17 cellular contexts compared by ENCODE assay signal in the genomic region with DNA sequence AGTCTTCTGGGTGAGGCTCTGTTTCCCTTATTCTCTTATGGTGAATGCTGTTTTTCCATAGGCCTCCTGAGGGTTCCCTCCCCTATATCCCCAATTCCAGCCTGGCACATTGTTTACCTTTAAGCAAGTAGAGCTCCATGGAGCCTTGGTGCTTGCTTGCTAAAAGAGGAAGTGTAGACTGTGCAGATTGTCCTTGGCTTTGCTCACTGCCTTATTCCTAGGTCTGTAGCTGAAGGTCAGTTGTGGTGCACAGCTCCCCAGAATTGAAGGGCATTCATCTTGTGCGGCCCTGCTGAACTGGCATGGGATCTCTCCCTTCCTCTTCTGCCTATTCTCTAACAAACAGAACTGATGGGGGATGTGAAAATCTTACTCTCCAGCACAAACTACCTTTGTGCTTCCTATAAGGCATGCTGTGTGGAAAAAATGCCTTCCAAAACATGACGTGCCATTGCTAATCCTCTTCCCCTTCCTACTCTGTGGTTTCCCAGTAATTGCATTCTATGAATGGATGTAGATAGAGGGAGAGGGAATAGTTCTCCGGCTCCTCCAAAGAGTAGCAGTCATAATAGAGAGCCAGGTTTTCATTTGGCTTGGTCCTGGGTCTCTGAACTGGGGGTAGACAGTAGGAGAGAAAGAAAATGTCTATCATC. TPM values are rescaled to one million over a fixed set of nuclear protein-coding genes. Genes with fewer than 3 reads are reported as not detected.
DNase-seq lines count a peak whose midpoint lies in the region; ATAC-seq and TF ChIP-seq lines count a peak whose summit lies in the region.
"Had no signal": no experiment of that assay in that cellular context is flagged by ENCODE, and none has a peak within 500 bp of the region (broad histone marks: within the 10 kb centered on the region; RNA-seq: fewer than 3 reads in every experiment).

No MANE protein-coding gene starts in this region.

- H3K27me3 ChIP-seq in gastroesophageal sphincter: no peaks in the 10 kb centered on the region
- H3K27me3 ChIP-seq in thoracic aorta (replicated peaks; ENCODE audit: insufficient read depth): no peaks in the 10 kb centered on the region

- H3K36me3 Mint-ChIP-seq in activated CD4-positive, alpha-beta T cell treated with anti-CD3 and anti-CD28 coated beads for 36 hours (ENCODE audit: low read depth): peaks cover 5% of the 10 kb centered on the region
- peaks cover 11% of the 10 kb centered on the region for H3K36me3 Mint-ChIP-seq in T-cell

- H3K9me3 Mint-ChIP-seq in activated CD4-positive, alpha-beta T cell treated with anti-CD3 and anti-CD28 coated beads for 36 hours (ENCODE audit: low read depth): peaks cover 5% of the 10 kb centered on the region
- no peaks in the 10 kb centered on the region for H3K9me3 Mint-ChIP-seq in T-cell

- 67% methylated on average over 3 of the region's 3 CpGs; no CpG with 5 or more reads in 1 of the 2 donors for WGBS in gastroesophageal sphincter (ENCODE audit: low coverage in 1 of 2), 2 donors

- TF ChIP-seq POLR2A in gastroesophageal sphincter (IDR thresholded peaks at IDR 0.05): no peak

- POLR2A ChIA-PET in activated CD4-positive, alpha-beta T cell treated with anti-CD3 and anti-CD28 coated beads for 36 hours (lab: Charles Lee): no interaction called here
- POLR2A ChIA-PET in T-cell (lab: Charles Lee): interaction anchor here in 1 of 2 donors (0.5 kb wide), 1 partner anchor 68 kb away, joined by 6 read pairs; no protein-coding TSS in a partner anchor

- H3K27ac Mint-ChIP-seq in activated CD4-positive, alpha-beta T cell treated with anti-CD3 and anti-CD28 coated beads for 36 hours: peak overlapping the region; percentile 25
- H3K27ac Mint-ChIP-seq in T-cell: peak overlapping the region; percentile 5 to 45

- TF ChIP-seq EP300 in gastroesophageal sphincter (IDR thresholded peaks at IDR 0.05): no peak

- H3K4me1 Mint-ChIP-seq in activated CD4-positive, alpha-beta T cell treated with anti-CD3 and anti-CD28 coated beads for 36 hours: peaks cover 54% of the 10 kb centered on the region
- peaks cover 42 to 53% (median 47%) of the 10 kb centered on the region in 3 donors for H3K4me1 Mint-ChIP-seq in T-cell

- H3K36me3 ChIP-seq in gastroesophageal sphincter (no peaks in the 10 kb centered on the region), thoracic aorta (no peaks in the 10 kb centered on the region)
- H3K36me3 ChIP-seq: HAP-1 had no signal

- H3K27ac ChIP-seq in gastroesophageal sphincter (peak overlapping the region in 3 of 4 donors; percentile 11 to 86 (median 85)), thoracic aorta (peak overlapping the region; percentile 90 to 91)

- intact Hi-C loops in activated CD4-positive, alpha-beta T cell treated with anti-CD3 and anti-CD28 coated beads for 36 hours (cut with DNase I, micrococcal nuclease): loop anchor here (5.0 to 10.0 kb wide), 2 partner anchors 242 to 500 kb away; no protein-coding TSS in a partner anchor

- no peak for DNase-seq in activated CD4-positive, alpha-beta T cell treated with anti-CD3 and anti-CD28 coated beads for 36 hours
- no peak for DNase-seq in activated CD4-positive, alpha-beta T cell treated with anti-CD3 and anti-CD28 coated beads, Interleukin-2, amount 50 U/mL, for 1 hour
- DNase-seq in T-cell (no peak), thoracic aorta (ENCODE audit: low spot score) (no peak), AG08395 (ENCODE audit: low spot score) (no peak), NCI-H774 (lab: John Stamatoyannopoulos, UW) (no peak), occipital lobe (lab: John Stamatoyannopoulos, UW) (no peak)
- DNase-seq: activated CD8-positive, alpha-beta memory T cell treated with anti-CD3 and anti-CD28 coated beads for 24 hours; activated gamma-delta T cell; hippocampal formation; MM.1S; NCI-H446; T1000 had no signal

- ATAC-seq in activated CD4-positive, alpha-beta T cell treated with anti-CD3 and anti-CD28 coated beads for 36 hours: no peak
- no peak for ATAC-seq in T-cell (replicated peaks in 1 of 4)
- ATAC-seq in gastroesophageal sphincter: no peak
- ATAC-seq in thoracic aorta (ENCODE audit: insufficient number of reproducible peaks, low FRiP score, low read depth): no peak

- no peak overlapping the region for H3K4me3 Mint-ChIP-seq in activated CD4-positive, alpha-beta T cell treated with anti-CD3 and anti-CD28 coated beads for 36 hours
- H3K4me3 Mint-ChIP-seq in T-cell: no peak overlapping the region

- TF ChIP-seq CTCF in gastroesophageal sphincter (IDR thresholded peaks at IDR 0.05) (no peak), thoracic aorta (IDR thresholded peaks at IDR 0.05) (no peak)

- H3K9me3 ChIP-seq in gastroesophageal sphincter: no peaks in the 10 kb centered on the region
- H3K9me3 ChIP-seq in thoracic aorta: no peaks in the 10 kb centered on the region
- H3K9me3 ChIP-seq: HAP-1 had no signal

- H3K27me3 Mint-ChIP-seq in activated CD4-positive, alpha-beta T cell treated with anti-CD3 and anti-CD28 coated beads for 36 hours: no peaks in the 10 kb centered on the region
- H3K27me3 Mint-ChIP-seq in T-cell: no peaks in the 10 kb centered on the region

- H3K4me3 ChIP-seq in gastroesophageal sphincter (no peak overlapping the region), thoracic aorta (no peak overlapping the region)
- H3K4me3 ChIP-seq: HAP-1 had no signal

- H3K4me1 ChIP-seq in gastroesophageal sphincter: peaks cover 3 to 64% (median 4%) of the 10 kb centered on the region in 3 donors
- peaks cover 24 to 74% of the 10 kb centered on the region in 2 donors for H3K4me1 ChIP-seq in thoracic aorta (ENCODE audit: control insufficient read depth in 1 of 2, low read depth in 2 of 2)

- CTCF ChIA-PET in activated CD4-positive, alpha-beta T cell treated with anti-CD3 and anti-CD28 coated beads for 36 hours (lab: Charles Lee): interaction anchor here (1.1 to 1.8 kb wide), 3 partner anchors 10 to 260 kb away, joined by 3 to 17 read pairs (median 6); no protein-coding TSS in a partner anchor
- CTCF ChIA-PET in T-cell (lab: Charles Lee): interaction anchor here (0.5 to 1.5 kb wide), 6 partner anchors 14 to 294 kb away, joined by 3 to 4 read pairs (median 3); no protein-coding TSS in a partner anchor

RNA-seq across cellular contexts. Expression of gene PLET1, which starts 34.2 kb away (rescaled TPM):
- not detected for total RNA-seq in activated CD4-positive, alpha-beta T cell treated with anti-CD3 and anti-CD28 coated beads for 36 hours
- total RNA-seq in T-cell (not detected), gastroesophageal sphincter (not detected), thoracic aorta (not detected), occipital lobe (not detected)
- total RNA-seq: endothelial cell of umbilical vein, temporal lobe had no signal
